ENCODE assay signal across 23 cellular contexts in genomic region chr15:51110171-51110570, GRCh38. TPM values are rescaled to one million over a fixed set of nuclear protein-coding genes. Genes with fewer than 3 reads are reported as not detected.
"Had no signal": no experiment of that assay in that cellular context is flagged by ENCODE, and none has a peak within 500 bp of the region (broad histone marks: within the 10 kb centered on the region; RNA-seq: fewer than 3 reads in every experiment).

No MANE protein-coding gene starts in this region.

- ATAC-seq: activated CD8-positive, alpha-beta T cell treated with anti-CD3 and anti-CD28 coated beads, Interleukin-2, amount 10 ng/mL, durations not matched to agents 7 days and 5 days; gastroesophageal sphincter; left ventricle myocardium superior had no signal

- DNase-seq: activated B cell treated with CpG ODN at 0.5 μM for 24 hours; activated CD4-positive, alpha-beta T cell treated with anti-CD3 and anti-CD28 coated beads, Interleukin-2, amount 10 ng/mL, durations not matched to agents 24 days and 14 days; activated CD8-positive, alpha-beta T cell treated with anti-CD3 and anti-CD28 coated beads, Interleukin-2, amount 10 ng/mL, durations not matched to agents 7 days and 5 days; activated naive CD4-positive, alpha-beta T cell treated with Interleukin-2 at 50 U/mL for 16 hours; activated naive CD8-positive, alpha-beta T cell treated with anti-CD3 and anti-CD28 coated beads, Interleukin-2, amount 10 ng/mL, durations not matched to agents 7 days and 5 days; activated T-cell treated with anti-CD3 and anti-CD28 coated beads, Interleukin-2, amount 50 U/mL, for 24 hours; brain microvascular endothelial cell; colonic mucosa; erythroblast; heart right ventricle; left ventricle myocardium superior; mesendoderm; nucleus accumbens; spleen; stimulated activated naive CD4-positive, alpha-beta T cell treated with Interleukin-2 at 50 U/mL for 16 hours; substantia nigra; SW 1271; T-helper 2 cell had no signal

- H3K36me3 ChIP-seq: brain microvascular endothelial cell, colonic mucosa, gastroesophageal sphincter, heart right ventricle, spleen had no signal

- H3K27me3 ChIP-seq: brain microvascular endothelial cell, colonic mucosa, gastroesophageal sphincter had no signal

- H3K9me3 ChIP-seq: colonic mucosa, gastroesophageal sphincter, heart right ventricle, spleen had no signal

- H3K9me3 Mint-ChIP-seq: activated B cell treated with CpG ODN at 0.5 μM for 24 hours; activated CD4-positive, alpha-beta T cell treated with anti-CD3 and anti-CD28 coated beads, Interleukin-2, amount 10 ng/mL, durations not matched to agents 24 days and 14 days; activated naive CD8-positive, alpha-beta T cell treated with anti-CD3 and anti-CD28 coated beads, Interleukin-2, amount 10 ng/mL, durations not matched to agents 7 days and 5 days; activated T-cell treated with anti-CD3 and anti-CD28 coated beads, Interleukin-2, amount 50 U/mL, for 24 hours; activated T-helper 2 cell treated with anti-CD3 and anti-CD28 coated beads, Interferon-gamma antibody, Interleukin-2, Interleukin-4, amounts not matched to agents 10 μg/mL and 5 μg/mL and 100 μg/mL, durations not matched to agents 14 hours and 24 hours and 36 hours; central memory CD8-positive, alpha-beta T cell; nephron; type B pancreatic cell had no signal

- H3K27ac ChIP-seq: brain microvascular endothelial cell, colonic mucosa had no signal

- H3K4me3 ChIP-seq: colonic mucosa, gastroesophageal sphincter, heart right ventricle, spleen had no signal

- H3K36me3 Mint-ChIP-seq: activated naive CD8-positive, alpha-beta T cell treated with anti-CD3 and anti-CD28 coated beads, Interleukin-2, amount 10 ng/mL, durations not matched to agents 7 days and 5 days; type B pancreatic cell had no signal

- H3K4me1 Mint-ChIP-seq: activated B cell treated with CpG ODN at 0.5 μM for 24 hours; activated CD4-positive, alpha-beta T cell treated with anti-CD3 and anti-CD28 coated beads, Interleukin-2, amount 10 ng/mL, durations not matched to agents 24 days and 14 days; activated naive CD8-positive, alpha-beta T cell treated with anti-CD3 and anti-CD28 coated beads, Interleukin-2, amount 10 ng/mL, durations not matched to agents 7 days and 5 days; central memory CD8-positive, alpha-beta T cell; nephron had no signal

- H3K4me3 Mint-ChIP-seq: activated B cell treated with CpG ODN at 0.5 μM for 24 hours; activated CD4-positive, alpha-beta T cell treated with anti-CD3 and anti-CD28 coated beads, Interleukin-2, amount 10 ng/mL, durations not matched to agents 24 days and 14 days; activated CD8-positive, alpha-beta T cell treated with anti-CD3 and anti-CD28 coated beads, Interleukin-2, amount 10 ng/mL, durations not matched to agents 7 days and 5 days; activated naive CD8-positive, alpha-beta T cell treated with anti-CD3 and anti-CD28 coated beads, Interleukin-2, amount 10 ng/mL, durations not matched to agents 7 days and 5 days; activated T-cell treated with anti-CD3 and anti-CD28 coated beads, Interleukin-2, amount 50 U/mL, for 24 hours; central memory CD8-positive, alpha-beta T cell; nephron; type B pancreatic cell had no signal

- H3K27ac Mint-ChIP-seq: activated B cell treated with CpG ODN at 0.5 μM for 24 hours; activated CD4-positive, alpha-beta T cell treated with anti-CD3 and anti-CD28 coated beads, Interleukin-2, amount 10 ng/mL, durations not matched to agents 24 days and 14 days; activated CD8-positive, alpha-beta T cell treated with anti-CD3 and anti-CD28 coated beads, Interleukin-2, amount 10 ng/mL, durations not matched to agents 7 days and 5 days; activated naive CD8-positive, alpha-beta T cell treated with anti-CD3 and anti-CD28 coated beads, Interleukin-2, amount 10 ng/mL, durations not matched to agents 7 days and 5 days; activated T-cell treated with anti-CD3 and anti-CD28 coated beads, Interleukin-2, amount 50 U/mL, for 24 hours; activated T-helper 2 cell treated with anti-CD3 and anti-CD28 coated beads, Interferon-gamma antibody, Interleukin-2, Interleukin-4, amounts not matched to agents 10 μg/mL and 5 μg/mL and 100 μg/mL, durations not matched to agents 14 hours and 24 hours and 36 hours; nephron; type B pancreatic cell had no signal

- H3K4me1 ChIP-seq: colonic mucosa, spleen had no signal

RNA-seq across cellular contexts. Expression of gene TNFAIP8L3, which starts 15.5 kb away (rescaled TPM):
- total RNA-seq: activated B cell treated with CpG ODN at 0.5 μM for 24 hours; activated CD8-positive, alpha-beta T cell treated with anti-CD3 and anti-CD28 coated beads, Interleukin-2, amount 10 ng/mL, durations not matched to agents 7 days and 5 days had no signal
